ENCODE assay signal across 20 cellular contexts in the genomic region with DNA sequence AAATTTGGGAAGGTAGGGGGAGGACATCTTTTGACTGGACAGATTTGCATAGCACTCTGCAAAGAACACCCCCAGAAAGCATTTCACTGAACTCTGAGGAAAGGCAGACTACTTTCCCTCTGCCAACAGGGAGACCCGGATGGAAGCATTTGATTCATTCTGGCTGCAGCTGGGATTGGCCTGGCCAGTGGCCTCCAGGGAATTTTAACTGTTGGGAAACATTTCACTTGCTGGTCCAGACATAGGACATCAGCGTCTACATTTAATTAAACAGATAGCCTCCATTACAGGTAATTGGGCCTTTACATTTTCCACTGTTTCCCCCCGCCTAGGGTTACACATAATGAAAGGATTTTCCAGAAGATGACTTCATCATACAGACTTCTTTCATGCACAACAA.
DNase-seq lines count a peak whose midpoint lies in the region; TF ChIP-seq lines count a peak whose summit lies in the region.
"Had no signal": no experiment of that assay in that cellular context is flagged by ENCODE, and none has a peak within 500 bp of the region (broad histone marks: within the 10 kb centered on the region; RNA-seq: fewer than 3 reads in every experiment).

No MANE protein-coding gene starts in this region.

- H3K27me3 ChIP-seq in BE2C (no peaks in the 10 kb centered on the region), esophagus muscularis mucosa (no peaks in the 10 kb centered on the region), transverse colon (no peaks in the 10 kb centered on the region)
- H3K27me3 ChIP-seq: gastrocnemius medialis had no signal

- in situ Hi-C loops in transverse colon (cut with MboI; ENCODE audit: low pct_ligation_motif_present in 1 of 4, low pct_unique_long_range_greater_than_20kb in 1 of 4, low sequenced_read_pairs in 3 of 4): no loop called here

- no peaks in the 10 kb centered on the region for H3K9me3 ChIP-seq in BE2C
- no peaks in the 10 kb centered on the region for H3K9me3 ChIP-seq in esophagus muscularis mucosa
- no peaks in the 10 kb centered on the region for H3K9me3 ChIP-seq in transverse colon
- no peaks in the 10 kb centered on the region for H3K9me3 ChIP-seq in OCI-LY7 (ENCODE audit: low read length)
- H3K9me3 ChIP-seq: gastrocnemius medialis had no signal

- CTCF ChIA-PET in OCI-LY7 (lab: Charles Lee; ENCODE audit: unreplicated experiment): no interaction called here

- no peak for TF ChIP-seq CTCF in BE2C (IDR thresholded peaks at IDR 0.05; ENCODE audit: low read depth, low read length)
- no peak for TF ChIP-seq CTCF in fibroblast of the aortic adventitia (IDR thresholded peaks at IDR 0.05; ENCODE audit: insufficient read depth, low read length)
- TF ChIP-seq CTCF in esophagus muscularis mucosa (IDR thresholded peaks at IDR 0.05): no peak
- TF ChIP-seq CTCF in transverse colon (IDR thresholded peaks at IDR 0.05): no peak
- TF ChIP-seq CTCF in OCI-LY7 (conservative IDR thresholded peaks at IDR 0.05; ENCODE audit: low read length): no peak

- BruUV-seq in OCI-LY7 (replicated peaks; lab: Mats Ljungman, UMichigan): no TSS peak

- H3K36me3 ChIP-seq in BE2C (no peaks in the 10 kb centered on the region), esophagus muscularis mucosa (no peaks in the 10 kb centered on the region), transverse colon (no peaks in the 10 kb centered on the region), OCI-LY7 (ENCODE audit: insufficient read depth, low read length) (no peaks in the 10 kb centered on the region)
- H3K36me3 ChIP-seq: gastrocnemius medialis had no signal

- no peak overlapping the region for H3K4me2 ChIP-seq in OCI-LY7 (ENCODE audit: low read length)

- H3K4me1 ChIP-seq in BE2C: peaks cover 25% of the 10 kb centered on the region
- H3K4me1 ChIP-seq in esophagus muscularis mucosa: peaks cover 0 to 7% (median 2%) of the 10 kb centered on the region in 4 donors
- H3K4me1 ChIP-seq in transverse colon: no peaks in the 10 kb centered on the region
- no peaks in the 10 kb centered on the region for H3K4me1 ChIP-seq in OCI-LY7 (ENCODE audit: insufficient read depth, low read length, poor library complexity, severe bottlenecking)
- H3K4me1 ChIP-seq: gastrocnemius medialis had no signal

- no peaks in the 10 kb centered on the region for H4K20me1 ChIP-seq in OCI-LY7 (ENCODE audit: insufficient read depth, low read length)

- DNase-seq in BE2C (peak; percentile 84), SK-N-DZ (ENCODE audit: low spot score) (peak; percentile 56), fibroblast of the aortic adventitia (ENCODE audit: low read depth) (peak; percentile 87), mucosa of gallbladder (ENCODE audit: low spot score) (peak; percentile 47), NCI-H1092 treated with DMSO at 0.1 percent for 48 hours (lab: John Stamatoyannopoulos, UW) (no peak), esophagus muscularis mucosa (ENCODE audit: extremely low spot score) (no peak), transverse colon (no peak), OCI-LY7 (ENCODE audit: low spot score) (no peak)
- DNase-seq: activated CD4-positive, alpha-beta T cell treated with anti-CD3 and anti-CD28 coated beads, Interleukin-2, amount 10 ng/mL, durations not matched to agents 7 days and 5 days; COR-L47; cortex of kidney; gastrocnemius medialis; H7; Karpas-422; NCI-H1048; NCI-H2081; NCI-H446 treated with DMSO at 0.1 percent for 48 hours; nephron progenitor cell; stimulated activated CD4-positive, alpha-beta T cell treated with anti-CD3 and anti-CD28 coated beads, Interleukin-4, amount 100 ng/mL, for 24 hours; stimulated activated naive CD8-positive, alpha-beta T cell treated with anti-CD3 and anti-CD28 coated beads, Interleukin-15, amount 100 ng/mL, for 72 hours had no signal

- TF ChIP-seq EP300 in esophagus muscularis mucosa (IDR thresholded peaks at IDR 0.05) (no peak), transverse colon (IDR thresholded peaks at IDR 0.05; ENCODE audit: low read depth) (no peak)

- 33% methylated on average over 3 of the region's 3 CpGs for WGBS in esophagus muscularis mucosa
- WGBS in transverse colon (ENCODE audit: low coverage in 1 of 2), 2 donors: 60 to 71% methylated on average over 1 to 3 of the region's 3 CpGs

- H3K27ac ChIP-seq in esophagus muscularis mucosa (replicated peaks in 1 of 4) (no peak overlapping the region), transverse colon (no peak overlapping the region), OCI-LY7 (ENCODE audit: low read depth, low read length, poor library complexity, severe bottlenecking) (no peak overlapping the region)
- H3K27ac ChIP-seq: gastrocnemius medialis had no signal

- POLR2A ChIA-PET in OCI-LY7 (lab: Charles Lee): no interaction called here

- no peaks in the 10 kb centered on the region for H3K9me2 ChIP-seq in OCI-LY7 (ENCODE audit: insufficient read depth, low read length)

- H3K79me2 ChIP-seq in OCI-LY7 (ENCODE audit: insufficient read depth, low read depth, low read length): no peaks in the 10 kb centered on the region

- intact Hi-C loops in esophagus muscularis mucosa (cut with DNase I): no loop called here
- intact Hi-C loops in transverse colon (cut with DNase I; ENCODE audit: low total_unique reads): no loop called here
- intact Hi-C loops in OCI-LY7 (cut with micrococcal nuclease; ENCODE audit: unreplicated experiment): no loop called here

- H3K4me3 ChIP-seq in BE2C (ENCODE audit: low read depth, low read length) (no peak overlapping the region), fibroblast of the aortic adventitia (ENCODE audit: low read depth, low read length) (no peak overlapping the region), esophagus muscularis mucosa (no peak overlapping the region), transverse colon (no peak overlapping the region), OCI-LY7 (ENCODE audit: low read depth, low read length, poor library complexity, severe bottlenecking) (no peak overlapping the region)
- H3K4me3 ChIP-seq: gastrocnemius medialis had no signal

- no peak overlapping the region for H2AFZ ChIP-seq in OCI-LY7 (ENCODE audit: low read length)

- TF ChIP-seq POLR2A in esophagus muscularis mucosa (IDR thresholded peaks at IDR 0.05; ENCODE audit: low read depth) (no peak), transverse colon (IDR thresholded peaks at IDR 0.05) (no peak)

Comparison
In these comparisons a context has a peak if more than half of its experiments do, and no peak if none do; other contexts are left out.
1. DNase-seq: peak in BE2C (single experiment), SK-N-DZ (single experiment), fibroblast of the aortic adventitia (single experiment) and mucosa of gallbladder (single experiment); none in NCI-H1092 treated with DMSO at 0.1 percent for 48 hours (single experiment), esophagus muscularis mucosa (single experiment), transverse colon (single experiment) and OCI-LY7 (single experiment).